Comparison of ENCODE assay signal across 35 cellular contexts in genomic region chr11:56045538-56045937, GRCh38. TPM values are rescaled to one million over a fixed set of nuclear protein-coding genes. Genes with fewer than 3 reads are reported as not detected.
DNase-seq lines count a peak whose midpoint lies in the region; ATAC-seq and TF ChIP-seq lines count a peak whose summit lies in the region.
"Had no signal": no experiment of that assay in that cellular context is flagged by ENCODE, and none has a peak within 500 bp of the region (broad histone marks: within the 10 kb centered on the region; RNA-seq: fewer than 3 reads in every experiment).

No MANE protein-coding gene starts in this region.

- no peaks in the 10 kb centered on the region for H3K27me3 ChIP-seq in body of pancreas
- H3K27me3 ChIP-seq: BE2C; BLaER1; BLaER1 treated with 17β-estradiol and CSF1 and Interleukin-3, amounts not matched to agents 10 nM and 100 nM had no signal

- H3K27ac ChIP-seq in body of pancreas = no peak overlapping the region
- H3K27ac ChIP-seq: 22Rv1; A549; BLaER1; BLaER1 treated with 17β-estradiol and CSF1 and Interleukin-3, amounts not matched to agents 10 nM and 100 nM; C4-2B had no signal

- H3K36me3 ChIP-seq in body of pancreas (replicated peaks in 1 of 2; ENCODE audit: insufficient read depth in 1 of 2, low read depth in 2 of 2) = no peaks in the 10 kb centered on the region
- H3K36me3 ChIP-seq: BE2C; BLaER1; BLaER1 treated with 17β-estradiol and CSF1 and Interleukin-3, amounts not matched to agents 10 nM and 100 nM had no signal

- no peak for TF ChIP-seq POLR2A in body of pancreas (IDR thresholded peaks at IDR 0.05)

- DNase-seq in DMS53 (lab: John Stamatoyannopoulos, UW) (peak; percentile 2), DMS53 treated with DMSO at 0.1 percent for 48 hours (lab: John Stamatoyannopoulos, UW; ENCODE audit: unreplicated experiment) (no peak), NCI-H2196 treated with DMSO at 0.1 percent for 48 hours (lab: John Stamatoyannopoulos, UW; ENCODE audit: unreplicated experiment) (peak; percentile 1), NCI-H2196 (lab: John Stamatoyannopoulos, UW; ENCODE audit: unreplicated experiment) (no peak), body of pancreas (peak in 2 of 4 donors; percentile 43 to 59), NCI-H82 (lab: John Stamatoyannopoulos, UW) (no peak)
- DNase-seq: 8988T; ACHN; AML-193; BE2C; C1 segment of cervical spinal cord; Caco-2; Calu3; CD4-positive, alpha-beta memory T cell; CD4-positive, alpha-beta T cell; CD4-positive, CD25-positive, alpha-beta regulatory T cell; CD8-positive, alpha-beta memory T cell; CD8-positive, alpha-beta T cell; COR-L47; DMS 273 treated with DMSO at 0.1 percent for 48 hours; DMS153; DMS79; DMS79 treated with DMSO at 0.1 percent for 48 hours; DND-41; EL had no signal

- 65 to 73% methylated on average over 1 of the region's 1 CpG for WGBS in body of pancreas, 2 donors

- no peak overlapping the region for H3K4me3 ChIP-seq in body of pancreas
- H3K4me3 ChIP-seq: A549; BLaER1; BLaER1 treated with 17β-estradiol and CSF1 and Interleukin-3, amounts not matched to agents 10 nM and 100 nM had no signal

- H3K9me3 ChIP-seq in body of pancreas = no peaks in the 10 kb centered on the region
- H3K9me3 ChIP-seq: A549, BE2C, BLaER1, Caco-2 had no signal

- ATAC-seq in body of pancreas = peak; percentile 45
- ATAC-seq: A549; CD8-positive, alpha-beta T cell had no signal

- H3K4me1 ChIP-seq in body of pancreas = peaks cover 6% of the 10 kb centered on the region
- H3K4me1 ChIP-seq: A549; BE2C; BLaER1; BLaER1 treated with 17β-estradiol and CSF1 and Interleukin-3, amounts not matched to agents 10 nM and 100 nM; Caco-2 had no signal

- intact Hi-C loops in body of pancreas (cut with DNase I) = no loop called here

- no peak for TF ChIP-seq CTCF in body of pancreas (IDR thresholded peaks at IDR 0.05)

RNA-seq across cellular contexts. Expression of gene OR5AS1, which starts 18.1 kb away (rescaled TPM):
- not detected for total RNA-seq in body of pancreas
- total RNA-seq: A172; A673; B cell; Caco-2; Calu3; CD4-positive, alpha-beta memory T cell; CD4-positive, alpha-beta T cell; CD4-positive, CD25-positive, alpha-beta regulatory T cell; CD8-positive, alpha-beta memory T cell; CD8-positive, alpha-beta T cell; Daoy; G401 had no signal

RNA-seq across cellular contexts. Expression of gene OR8I2, which starts 47.6 kb away (rescaled TPM):
- total RNA-seq in body of pancreas = not detected
- total RNA-seq: A172; A673; B cell; Caco-2; Calu3; CD4-positive, alpha-beta memory T cell; CD4-positive, alpha-beta T cell; CD4-positive, CD25-positive, alpha-beta regulatory T cell; CD8-positive, alpha-beta memory T cell; CD8-positive, alpha-beta T cell; Daoy; G401 had no signal

RNA-seq across cellular contexts. Expression of gene OR5F1, which starts 51.1 kb away (rescaled TPM):
- total RNA-seq in body of pancreas = not detected
- total RNA-seq: A172; A673; B cell; Caco-2; Calu3; CD4-positive, alpha-beta memory T cell; CD4-positive, alpha-beta T cell; CD4-positive, CD25-positive, alpha-beta regulatory T cell; CD8-positive, alpha-beta memory T cell; CD8-positive, alpha-beta T cell; Daoy; G401 had no signal

RNA-seq across cellular contexts. Expression of gene OR8H2, which starts 57.9 kb away (rescaled TPM):
- total RNA-seq in body of pancreas = not detected
- total RNA-seq: A172; A673; B cell; Caco-2; Calu3; CD4-positive, alpha-beta memory T cell; CD4-positive, alpha-beta T cell; CD4-positive, CD25-positive, alpha-beta regulatory T cell; CD8-positive, alpha-beta memory T cell; CD8-positive, alpha-beta T cell; Daoy; G401 had no signal

Comparison
In these comparisons a context has a peak if more than half of its experiments do, and no peak if none do; other contexts are left out.
1. DNase-seq: peak in DMS53 (single experiment) and NCI-H2196 treated with DMSO at 0.1 percent for 48 hours (single experiment); none in DMS53 treated with DMSO at 0.1 percent for 48 hours (single experiment), NCI-H2196 (single experiment) and NCI-H82 (single experiment).